In the genomic region with DNA sequence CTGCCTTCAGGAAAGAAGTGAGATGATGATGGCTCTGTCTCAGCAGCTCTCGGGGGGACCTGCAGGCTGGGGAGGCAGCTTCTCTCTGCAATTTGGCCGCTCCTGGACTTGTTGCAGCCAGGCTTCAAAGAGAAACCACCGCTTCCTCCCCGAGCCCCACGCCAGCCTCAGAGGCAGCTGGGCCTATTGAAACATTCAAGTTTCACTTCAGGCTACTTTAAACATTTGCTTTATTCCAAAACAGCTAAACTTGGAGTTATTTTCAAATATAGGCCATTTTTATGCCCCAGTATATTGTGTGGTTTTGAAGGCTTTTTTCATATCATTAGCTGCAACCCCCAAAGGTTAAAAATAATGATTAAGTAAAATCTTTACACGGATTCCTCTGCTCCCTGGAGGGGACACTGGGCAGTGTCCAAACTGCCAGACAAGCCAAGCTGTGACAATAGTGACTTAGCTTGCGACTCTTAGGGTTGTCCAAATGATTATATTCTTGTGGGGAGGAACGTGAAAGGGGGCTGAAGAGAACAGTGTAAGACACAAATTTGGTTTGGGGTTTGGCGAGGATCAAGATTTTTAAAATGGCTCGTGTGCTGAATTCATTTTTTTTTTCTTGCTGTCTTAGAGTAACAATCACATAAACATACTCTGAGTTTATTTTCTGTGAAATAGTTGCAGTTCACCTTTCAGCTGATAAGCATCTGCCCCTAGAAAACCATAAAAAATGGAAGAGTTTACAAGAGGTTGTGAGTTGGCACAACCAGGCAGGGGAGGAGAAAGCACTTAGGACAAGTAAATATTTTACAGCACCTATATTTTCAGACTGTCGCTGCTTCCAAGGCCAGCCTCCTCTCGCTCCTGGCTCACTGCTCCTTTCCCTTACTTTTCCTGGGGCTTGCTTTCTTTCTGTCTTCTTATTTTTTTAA, we compare ENCODE assay signal across 9 cellular contexts.
DNase-seq lines count a peak whose midpoint lies in the region; ATAC-seq lines count a peak whose summit lies in the region.
"Had no signal": no experiment of that assay in that cellular context is flagged by ENCODE, and none has a peak within 500 bp of the region (broad histone marks: within the 10 kb centered on the region; RNA-seq: fewer than 3 reads in every experiment).

No MANE protein-coding gene starts in this region.

- H3K9me3 Mint-ChIP-seq in CD4-positive, CD25-positive, alpha-beta regulatory T cell, result no peaks in the 10 kb centered on the region
- H3K9me3 Mint-ChIP-seq in stimulated activated memory B cell treated with anti-CD40 and anti-IgM and Interleukin-4, amounts not matched to agents 10 μg/mL and 1 μg/mL and 100 μg/mL, for 72 hours, result no peaks in the 10 kb centered on the region
- H3K9me3 Mint-ChIP-seq: stimulated activated naive CD8-positive, alpha-beta T cell treated with anti-CD3 and anti-CD28 coated beads, Interleukin-15, Interleukin-2, amounts not matched to agents 100 ng/mL and 50 ng/mL, for 24 hours had no signal

- peak in 2 of 3 donors; percentile 33 to 79 for DNase-seq in CD4-positive, CD25-positive, alpha-beta regulatory T cell
- peak; percentile 45 for DNase-seq in GM19238 (ENCODE audit: insufficient read length, low spot score)
- peak in 3 of 5 experiments; percentile 17 to 77 (median 31) for DNase-seq in T-helper 2 cell
- peak; percentile 21 for DNase-seq in cerebellum (ENCODE audit: low spot score)
- peak; percentile 86 for DNase-seq in medulla oblongata (ENCODE audit: extremely low spot score)
- DNase-seq in ACHN, result no peak

- no peaks in the 10 kb centered on the region for H3K36me3 ChIP-seq in CD4-positive, CD25-positive, alpha-beta regulatory T cell (ENCODE audit: control insufficient read depth, insufficient read depth, low read length)

- H3K27me3 ChIP-seq in CD4-positive, CD25-positive, alpha-beta regulatory T cell (ENCODE audit: control insufficient read depth, insufficient read depth, low read length), result no peaks in the 10 kb centered on the region

- no peak overlapping the region for H3K27ac Mint-ChIP-seq in CD4-positive, CD25-positive, alpha-beta regulatory T cell
- H3K27ac Mint-ChIP-seq in stimulated activated memory B cell treated with anti-CD40 and anti-IgM and Interleukin-4, amounts not matched to agents 10 μg/mL and 1 μg/mL and 100 μg/mL, for 72 hours, result no peak overlapping the region
- H3K27ac Mint-ChIP-seq: stimulated activated naive CD8-positive, alpha-beta T cell treated with anti-CD3 and anti-CD28 coated beads, Interleukin-15, Interleukin-2, amounts not matched to agents 100 ng/mL and 50 ng/mL, for 24 hours had no signal

- H3K27me3 Mint-ChIP-seq in CD4-positive, CD25-positive, alpha-beta regulatory T cell, result no peaks in the 10 kb centered on the region
- no peaks in the 10 kb centered on the region for H3K27me3 Mint-ChIP-seq in stimulated activated memory B cell treated with anti-CD40 and anti-IgM and Interleukin-4, amounts not matched to agents 10 μg/mL and 1 μg/mL and 100 μg/mL, for 72 hours
- H3K27me3 Mint-ChIP-seq: stimulated activated naive CD8-positive, alpha-beta T cell treated with anti-CD3 and anti-CD28 coated beads, Interleukin-15, Interleukin-2, amounts not matched to agents 100 ng/mL and 50 ng/mL, for 24 hours had no signal

- peak overlapping the region; percentile 56 for H3K27ac ChIP-seq in CD4-positive, CD25-positive, alpha-beta regulatory T cell (ENCODE audit: insufficient read depth, low read length, poor library complexity, severe bottlenecking)

- H3K4me1 ChIP-seq in CD4-positive, CD25-positive, alpha-beta regulatory T cell (ENCODE audit: control insufficient read depth, insufficient read depth, low read length, poor library complexity, severe bottlenecking), result peaks cover 17% of the 10 kb centered on the region

- H3K4me3 Mint-ChIP-seq in CD4-positive, CD25-positive, alpha-beta regulatory T cell, result no peak overlapping the region
- no peak overlapping the region for H3K4me3 Mint-ChIP-seq in stimulated activated memory B cell treated with anti-CD40 and anti-IgM and Interleukin-4, amounts not matched to agents 10 μg/mL and 1 μg/mL and 100 μg/mL, for 72 hours
- H3K4me3 Mint-ChIP-seq: stimulated activated naive CD8-positive, alpha-beta T cell treated with anti-CD3 and anti-CD28 coated beads, Interleukin-15, Interleukin-2, amounts not matched to agents 100 ng/mL and 50 ng/mL, for 24 hours had no signal

- no peaks in the 10 kb centered on the region for H3K9me3 ChIP-seq in CD4-positive, CD25-positive, alpha-beta regulatory T cell (ENCODE audit: control insufficient read depth in 2 of 2, low read length in 2 of 2)

- peak overlapping the region; percentile 83 for H3K4me3 ChIP-seq in CD4-positive, CD25-positive, alpha-beta regulatory T cell (ENCODE audit: low read depth, low read length)

- H3K36me3 Mint-ChIP-seq in CD4-positive, CD25-positive, alpha-beta regulatory T cell, result no peaks in the 10 kb centered on the region
- no peaks in the 10 kb centered on the region for H3K36me3 Mint-ChIP-seq in stimulated activated memory B cell treated with anti-CD40 and anti-IgM and Interleukin-4, amounts not matched to agents 10 μg/mL and 1 μg/mL and 100 μg/mL, for 72 hours

- H3K4me1 Mint-ChIP-seq in CD4-positive, CD25-positive, alpha-beta regulatory T cell, result no peaks in the 10 kb centered on the region
- H3K4me1 Mint-ChIP-seq in stimulated activated memory B cell treated with anti-CD40 and anti-IgM and Interleukin-4, amounts not matched to agents 10 μg/mL and 1 μg/mL and 100 μg/mL, for 72 hours, result peaks cover 6% of the 10 kb centered on the region

- in situ Hi-C loops in ACHN (cut with HindIII; ENCODE audit: low pct_ligation_motif_present, low pct_unique_long_range_greater_than_20kb, low sequenced_read_pairs), result no loop called here

- peak; percentile 66 to 76 for ATAC-seq in CD4-positive, CD25-positive, alpha-beta regulatory T cell (ENCODE audit: low read depth in 2 of 2)
- ATAC-seq in HG03354 (IDR thresholded peaks at IDR 0.05; ENCODE audit: poor library complexity, severe bottlenecking, unreplicated experiment), result peak; percentile 94
- peak; percentile 95 for ATAC-seq in stimulated activated memory B cell treated with anti-CD40 and anti-IgM and Interleukin-4, amounts not matched to agents 10 μg/mL and 1 μg/mL and 100 μg/mL, for 72 hours
